ENCODE assay signal across 7 cellular contexts in the genomic region with DNA sequence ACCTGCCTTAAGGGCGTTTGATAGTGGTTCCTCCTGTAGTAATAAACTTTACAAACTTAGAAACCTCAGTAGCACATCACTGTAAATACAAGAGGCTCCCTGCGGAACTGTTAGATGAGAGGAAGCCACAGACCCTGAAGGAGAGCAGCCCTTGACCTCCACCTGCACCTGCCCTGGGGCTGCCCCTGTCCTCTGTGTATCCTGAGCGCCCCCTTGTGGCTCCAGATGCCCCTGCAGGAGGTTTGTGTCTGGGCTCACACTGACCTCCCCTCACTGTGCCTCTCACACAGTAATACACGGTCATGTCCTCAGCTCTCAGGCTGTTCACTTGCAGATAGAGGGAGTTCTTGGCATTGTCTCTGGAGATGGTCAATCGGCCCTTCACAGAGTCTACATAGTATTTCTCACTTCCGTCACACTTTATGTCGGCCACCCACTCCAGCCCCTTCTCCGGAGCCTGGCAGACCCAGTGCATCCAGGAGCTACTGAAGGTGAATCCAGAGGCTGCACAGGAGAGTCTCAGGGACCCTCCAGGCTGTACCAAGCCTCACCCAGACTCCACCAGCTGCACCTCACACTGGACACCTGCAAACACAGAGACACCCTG.
DNase-seq lines count a peak whose midpoint lies in the region; ATAC-seq and TF ChIP-seq lines count a peak whose summit lies in the region.

No MANE protein-coding gene starts in this region.

- intact Hi-C loops in activated CD4-positive, alpha-beta T cell treated with anti-CD3 and anti-CD28 coated beads, Interleukin-2, amount 10 ng/mL, durations not matched to agents 24 days and 14 days (cut with micrococcal nuclease) = no loop called here
- intact Hi-C loops in left cardiac atrium (cut with DNase I) = no loop called here

- TF ChIP-seq CTCF in mesothelial cell of epicardium (IDR thresholded peaks at IDR 0.05; ENCODE audit: unreplicated experiment) = no peak

- H3K36me3 ChIP-seq in MG63 = no peaks in the 10 kb centered on the region

- no peaks in the 10 kb centered on the region for H3K4me1 Mint-ChIP-seq in activated CD4-positive, alpha-beta T cell treated with anti-CD3 and anti-CD28 coated beads, Interleukin-2, amount 10 ng/mL, durations not matched to agents 24 days and 14 days
- peaks cover 32% of the 10 kb centered on the region for H3K4me1 Mint-ChIP-seq in stimulated activated memory B cell treated with anti-CD40 and anti-IgM and Interleukin-4, amounts not matched to agents 10 μg/mL and 1 μg/mL and 100 μg/mL, for 72 hours
- H3K4me1 Mint-ChIP-seq in mesothelial cell of epicardium = no peaks in the 10 kb centered on the region

- H3K9me3 Mint-ChIP-seq in activated CD4-positive, alpha-beta T cell treated with anti-CD3 and anti-CD28 coated beads, Interleukin-2, amount 10 ng/mL, durations not matched to agents 24 days and 14 days = no peaks in the 10 kb centered on the region
- H3K9me3 Mint-ChIP-seq in stimulated activated memory B cell treated with anti-CD40 and anti-IgM and Interleukin-4, amounts not matched to agents 10 μg/mL and 1 μg/mL and 100 μg/mL, for 72 hours = no peaks in the 10 kb centered on the region
- H3K9me3 Mint-ChIP-seq in mesothelial cell of epicardium = peaks cover 81% of the 10 kb centered on the region

- no peaks in the 10 kb centered on the region for H3K9me3 ChIP-seq in MG63

- H3K27me3 Mint-ChIP-seq in activated CD4-positive, alpha-beta T cell treated with anti-CD3 and anti-CD28 coated beads, Interleukin-2, amount 10 ng/mL, durations not matched to agents 24 days and 14 days = peaks cover 26% of the 10 kb centered on the region
- no peaks in the 10 kb centered on the region for H3K27me3 Mint-ChIP-seq in stimulated activated memory B cell treated with anti-CD40 and anti-IgM and Interleukin-4, amounts not matched to agents 10 μg/mL and 1 μg/mL and 100 μg/mL, for 72 hours
- H3K27me3 Mint-ChIP-seq in mesothelial cell of epicardium (ENCODE audit: low read depth) = no peaks in the 10 kb centered on the region

- ATAC-seq in GM18907 (IDR thresholded peaks at IDR 0.05; ENCODE audit: unreplicated experiment) (peak; percentile 65), left cardiac atrium (no peak), GM21825 (IDR thresholded peaks at IDR 0.05; ENCODE audit: unreplicated experiment) (no peak)
- peak; percentile 89 for ATAC-seq in stimulated activated memory B cell treated with anti-CD40 and anti-IgM and Interleukin-4, amounts not matched to agents 10 μg/mL and 1 μg/mL and 100 μg/mL, for 72 hours

- no peaks in the 10 kb centered on the region for H3K27me3 ChIP-seq in MG63

- no peak overlapping the region for H3K4me3 ChIP-seq in MG63

- H3K4me3 Mint-ChIP-seq in activated CD4-positive, alpha-beta T cell treated with anti-CD3 and anti-CD28 coated beads, Interleukin-2, amount 10 ng/mL, durations not matched to agents 24 days and 14 days = no peak overlapping the region
- no peak overlapping the region for H3K4me3 Mint-ChIP-seq in stimulated activated memory B cell treated with anti-CD40 and anti-IgM and Interleukin-4, amounts not matched to agents 10 μg/mL and 1 μg/mL and 100 μg/mL, for 72 hours
- no peak overlapping the region for H3K4me3 Mint-ChIP-seq in mesothelial cell of epicardium

- H3K36me3 Mint-ChIP-seq in activated CD4-positive, alpha-beta T cell treated with anti-CD3 and anti-CD28 coated beads, Interleukin-2, amount 10 ng/mL, durations not matched to agents 24 days and 14 days (ENCODE audit: low read depth) = no peaks in the 10 kb centered on the region
- no peaks in the 10 kb centered on the region for H3K36me3 Mint-ChIP-seq in stimulated activated memory B cell treated with anti-CD40 and anti-IgM and Interleukin-4, amounts not matched to agents 10 μg/mL and 1 μg/mL and 100 μg/mL, for 72 hours
- H3K36me3 Mint-ChIP-seq in mesothelial cell of epicardium = no peaks in the 10 kb centered on the region

- H3K27ac Mint-ChIP-seq in activated CD4-positive, alpha-beta T cell treated with anti-CD3 and anti-CD28 coated beads, Interleukin-2, amount 10 ng/mL, durations not matched to agents 24 days and 14 days = no peak overlapping the region
- no peak overlapping the region for H3K27ac Mint-ChIP-seq in stimulated activated memory B cell treated with anti-CD40 and anti-IgM and Interleukin-4, amounts not matched to agents 10 μg/mL and 1 μg/mL and 100 μg/mL, for 72 hours
- H3K27ac Mint-ChIP-seq in mesothelial cell of epicardium = no peak overlapping the region

- DNase-seq in MG63 (peak; percentile 12), left cardiac atrium (peak; percentile 32), mesothelial cell of epicardium (ENCODE audit: low spot score in 2 of 2, unreplicated experiment in 2 of 2) (no peak)
- DNase-seq in activated CD4-positive, alpha-beta T cell treated with anti-CD3 and anti-CD28 coated beads, Interleukin-2, amount 10 ng/mL, durations not matched to agents 24 days and 14 days = peak; percentile 90

Comparison
In these comparisons a context has a peak if more than half of its experiments do, and no peak if none do; other contexts are left out.
1. ATAC-seq: peak in GM18907 (single experiment) and stimulated activated memory B cell treated with anti-CD40 and anti-IgM and Interleukin-4, amounts not matched to agents 10 μg/mL and 1 μg/mL and 100 μg/mL, for 72 hours (single experiment); none in left cardiac atrium (0 of 2) and GM21825 (single experiment).
2. DNase-seq: peak in MG63 (single experiment), activated CD4-positive, alpha-beta T cell treated with anti-CD3 and anti-CD28 coated beads, Interleukin-2, amount 10 ng/mL, durations not matched to agents 24 days and 14 days (single experiment) and left cardiac atrium (single experiment); none in mesothelial cell of epicardium (0 of 2).